13 cellular contexts compared by ENCODE assay signal in the genomic region with DNA sequence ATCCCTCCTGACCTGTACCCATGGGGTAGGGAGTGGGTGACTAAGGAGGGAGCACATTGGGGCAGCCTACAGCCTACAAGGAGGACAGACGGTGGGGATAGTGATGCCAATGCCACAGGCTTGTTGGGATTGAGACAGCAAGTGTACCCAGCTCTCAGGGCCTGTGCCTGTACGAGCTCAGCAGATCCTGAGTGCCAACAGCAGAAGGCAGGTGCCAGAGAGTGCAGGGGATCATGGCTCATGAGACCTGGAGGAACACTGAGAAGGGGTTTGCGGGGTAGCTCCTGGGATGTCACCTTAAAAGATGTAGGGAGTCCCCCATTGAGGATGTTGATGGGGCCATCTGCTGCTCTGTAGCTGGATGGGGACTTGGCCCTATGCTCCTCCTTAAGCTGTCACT. TPM values are rescaled to one million over a fixed set of nuclear protein-coding genes. Genes with fewer than 3 reads are reported as not detected.
DNase-seq lines count a peak whose midpoint lies in the region; ATAC-seq and TF ChIP-seq lines count a peak whose summit lies in the region.
"Had no signal": no experiment of that assay in that cellular context is flagged by ENCODE, and none has a peak within 500 bp of the region (broad histone marks: within the 10 kb centered on the region; RNA-seq: fewer than 3 reads in every experiment).

No MANE protein-coding gene starts in this region.

- in situ Hi-C loops in brain microvascular endothelial cell (cut with HindIII; ENCODE audit: low pct_ligation_motif_present, low sequenced_read_pairs) = no loop called here

- H3K27ac ChIP-seq in brain microvascular endothelial cell (no peak overlapping the region), tibial artery (peak overlapping the region; percentile 2 to 8)

- no peak overlapping the region for H3K4me3 Mint-ChIP-seq in activated naive CD8-positive, alpha-beta T cell treated with anti-CD3 and anti-CD28 coated beads for 36 hours
- H3K4me3 Mint-ChIP-seq: stimulated activated effector memory CD8-positive, alpha-beta T cell treated with anti-CD3 and anti-CD28 coated beads, Interleukin-12 subunit alpha, Interleukin-12 subunit beta, amount 100 ng/mL, for 72 hours had no signal

- peaks cover 0 to 50% (median 40%) of the 10 kb centered on the region in 4 donors for H3K4me1 ChIP-seq in tibial artery

- H3K4me3 ChIP-seq in brain microvascular endothelial cell (ENCODE audit: low read depth, low read length) = no peak overlapping the region
- no peak overlapping the region for H3K4me3 ChIP-seq in tibial artery

- no peak for TF ChIP-seq CTCF in brain microvascular endothelial cell (IDR thresholded peaks at IDR 0.05; ENCODE audit: low read depth, low read length, missing control alignments)
- no peak for TF ChIP-seq CTCF in tibial artery (IDR thresholded peaks at IDR 0.05)

- DNase-seq in Right ventricle myocardium inferior (ENCODE audit: missing footprints) (peak; percentile 15), left ventricle myocardium superior (no peak), brain microvascular endothelial cell (peak; percentile 24), left colon (peak; percentile 4 to 19), tibial artery (peak; percentile 18 to 63)
- DNase-seq in activated naive CD8-positive, alpha-beta T cell treated with anti-CD3 and anti-CD28 coated beads for 36 hours = no peak
- DNase-seq: activated gamma-delta T cell, COR-L47, NCI-H1092 treated with DMSO at 0.1 percent for 48 hours, retina had no signal

- intact Hi-C loops in Right ventricle myocardium inferior (cut with DNase I) (loop anchor here (5.0 kb wide), 1 partner anchor 136 kb away; no protein-coding TSS in a partner anchor), left ventricle myocardium superior (cut with micrococcal nuclease) (no loop called here), left colon (cut with DNase I, micrococcal nuclease) (no loop called here), tibial artery (cut with DNase I; ENCODE audit: low total_unique reads) (no loop called here)

- no peaks in the 10 kb centered on the region for H3K27me3 Mint-ChIP-seq in activated naive CD8-positive, alpha-beta T cell treated with anti-CD3 and anti-CD28 coated beads for 36 hours

- H3K9me3 ChIP-seq in tibial artery = peaks cover 0 to 15% (median 9%) of the 10 kb centered on the region in 3 donors

- H3K27ac Mint-ChIP-seq in activated naive CD8-positive, alpha-beta T cell treated with anti-CD3 and anti-CD28 coated beads for 36 hours = no peak overlapping the region
- H3K27ac Mint-ChIP-seq: stimulated activated effector memory CD8-positive, alpha-beta T cell treated with anti-CD3 and anti-CD28 coated beads, Interleukin-12 subunit alpha, Interleukin-12 subunit beta, amount 100 ng/mL, for 72 hours had no signal

- H3K9me3 Mint-ChIP-seq in activated naive CD8-positive, alpha-beta T cell treated with anti-CD3 and anti-CD28 coated beads for 36 hours = no peaks in the 10 kb centered on the region
- H3K9me3 Mint-ChIP-seq: stimulated activated effector memory CD8-positive, alpha-beta T cell treated with anti-CD3 and anti-CD28 coated beads, Interleukin-12 subunit alpha, Interleukin-12 subunit beta, amount 100 ng/mL, for 72 hours had no signal

- H3K27me3 ChIP-seq in brain microvascular endothelial cell (replicated peaks) (peaks cover 4% of the 10 kb centered on the region), tibial artery (peaks cover 0 to 31% of the 10 kb centered on the region in 2 donors)

- H3K4me1 Mint-ChIP-seq in activated naive CD8-positive, alpha-beta T cell treated with anti-CD3 and anti-CD28 coated beads for 36 hours = peaks cover 3% of the 10 kb centered on the region

- H3K36me3 ChIP-seq in brain microvascular endothelial cell (replicated peaks) (no peaks in the 10 kb centered on the region), tibial artery (no peaks in the 10 kb centered on the region)

- H3K36me3 Mint-ChIP-seq in activated naive CD8-positive, alpha-beta T cell treated with anti-CD3 and anti-CD28 coated beads for 36 hours = no peaks in the 10 kb centered on the region
- H3K36me3 Mint-ChIP-seq: stimulated activated effector memory CD8-positive, alpha-beta T cell treated with anti-CD3 and anti-CD28 coated beads, Interleukin-12 subunit alpha, Interleukin-12 subunit beta, amount 100 ng/mL, for 72 hours had no signal

- ATAC-seq in Right ventricle myocardium inferior = no peak
- no peak for ATAC-seq in left ventricle myocardium superior
- no peak for ATAC-seq in left colon
- ATAC-seq in HG03520 (IDR thresholded peaks at IDR 0.05; ENCODE audit: unreplicated experiment) = no peak
- ATAC-seq in HG03354 (IDR thresholded peaks at IDR 0.05; ENCODE audit: poor library complexity, severe bottlenecking, unreplicated experiment) = no peak
- ATAC-seq: stimulated activated effector memory CD8-positive, alpha-beta T cell treated with anti-CD3 and anti-CD28 coated beads, Interleukin-12 subunit alpha, Interleukin-12 subunit beta, amount 100 ng/mL, for 72 hours had no signal

RNA-seq across cellular contexts. Expression of gene SNED1, which starts 10.3 kb away (rescaled TPM):
- total RNA-seq in Right ventricle myocardium inferior (6.7 TPM), left ventricle myocardium superior (7.4 TPM), left colon (10 to 100 TPM in 1 of 2 donors, 1 to 10 TPM in 1; 9.4 to 10.1 TPM)
- 1 to 10 TPM in 1 of 2 experiments, under 1 TPM in 1; 0.91 to 1.0 TPM for total RNA-seq in activated naive CD8-positive, alpha-beta T cell treated with anti-CD3 and anti-CD28 coated beads for 36 hours

Comparison
In these comparisons a context has a peak if more than half of its experiments do, and no peak if none do; other contexts are left out.
1. DNase-seq: peak in Right ventricle myocardium inferior (single experiment), brain microvascular endothelial cell (single experiment), left colon (2 of 2) and tibial artery (2 of 2); none in left ventricle myocardium superior (single experiment) and activated naive CD8-positive, alpha-beta T cell treated with anti-CD3 and anti-CD28 coated beads for 36 hours (single experiment).